19 cellular contexts compared by ENCODE assay signal in genomic region chr4:153947998-153948397, GRCh38.
DNase-seq lines count a peak whose midpoint lies in the region; ATAC-seq and TF ChIP-seq lines count a peak whose summit lies in the region.
"Had no signal": no experiment of that assay in that cellular context is flagged by ENCODE, and none has a peak within 500 bp of the region (broad histone marks: within the 10 kb centered on the region; RNA-seq: fewer than 3 reads in every experiment).

No MANE protein-coding gene starts in this region.

- no peak for DNase-seq in DND-41
- no peak for DNase-seq in NCI-H1092 (lab: John Stamatoyannopoulos, UW)
- DNase-seq: Caco-2; CD4-positive, CD25-positive, alpha-beta regulatory T cell; CD8-positive, alpha-beta T cell; DMS153; EL; GDM1; GM23248; H9 had no signal

- peak overlapping the region; percentile 42 for H3K9ac ChIP-seq in DND-41 (ENCODE audit: low read depth, low read length)
- no peak overlapping the region for H3K9ac ChIP-seq in Loucy (ENCODE audit: low read depth, low read length, poor library complexity, severe bottlenecking)
- H3K9ac ChIP-seq in OCI-LY3 (ENCODE audit: low read length): no peak overlapping the region
- H3K9ac ChIP-seq: BLaER1, GM23248 had no signal

- ATAC-seq in DND-41 (ENCODE audit: insufficient read depth, low read depth) (no peak), HG02678 (IDR thresholded peaks at IDR 0.05; ENCODE audit: unreplicated experiment) (no peak), GM19395 (IDR thresholded peaks at IDR 0.05; ENCODE audit: unreplicated experiment) (no peak)
- ATAC-seq: CD8-positive, alpha-beta T cell; GM12878; HCT116 had no signal

- H3K4me2 ChIP-seq in DND-41 (ENCODE audit: insufficient read depth, low read length): peak overlapping the region; percentile 60
- H3K4me2 ChIP-seq in Loucy (ENCODE audit: low read depth, low read length, poor library complexity, severe bottlenecking): peak overlapping the region; percentile 50
- H3K4me2 ChIP-seq in OCI-LY3 (ENCODE audit: low read length): 0 out of 2 replicates have a peak overlapping the region, but pooled peaks have one; percentile 2
- H3K4me2 ChIP-seq: BLaER1 had no signal

- H3K79me2 ChIP-seq in DND-41 (ENCODE audit: insufficient read depth, low read length) (no peaks in the 10 kb centered on the region), Loucy (ENCODE audit: insufficient read depth, low read length) (no peaks in the 10 kb centered on the region), OCI-LY3 (ENCODE audit: low read length) (no peaks in the 10 kb centered on the region)

- H3K27ac ChIP-seq in DND-41 (ENCODE audit: low read length) (peak overlapping the region; percentile 88), OCI-LY3 (ENCODE audit: low read length) (no peak overlapping the region)
- H3K27ac ChIP-seq: 22Rv1, BLaER1, C4-2B, GM23248 had no signal

- peaks cover 10% of the 10 kb centered on the region; the same call in 1 of the 2 replicates for H3F3A ChIP-seq in Loucy (ENCODE audit: low read depth)

- H3K27me3 ChIP-seq in DND-41 (ENCODE audit: insufficient read depth, low read length, poor library complexity) (no peaks in the 10 kb centered on the region), Loucy (ENCODE audit: insufficient read depth, low read length, poor library complexity, severe bottlenecking) (no peaks in the 10 kb centered on the region), OCI-LY3 (ENCODE audit: low read depth, low read length) (0 out of 2 replicates have a peak, but pooled peaks cover 4% of the 10 kb centered on the region)
- H3K27me3 ChIP-seq: BLaER1 had no signal

- H2AFZ ChIP-seq in DND-41 (ENCODE audit: low read depth, low read length) (no peak overlapping the region), Loucy (ENCODE audit: low read length) (no peak overlapping the region), OCI-LY3 (ENCODE audit: low read depth, low read length) (no peak overlapping the region)
- H2AFZ ChIP-seq: GM23248 had no signal

- H3K36me3 ChIP-seq in DND-41 (ENCODE audit: insufficient read depth, low read length) (no peaks in the 10 kb centered on the region), Loucy (ENCODE audit: insufficient read depth, low read length) (no peaks in the 10 kb centered on the region), OCI-LY3 (replicated peaks; ENCODE audit: low read depth, low read length) (no peaks in the 10 kb centered on the region)
- H3K36me3 ChIP-seq: BLaER1 had no signal

- H4K20me1 ChIP-seq in DND-41 (ENCODE audit: insufficient read depth, low read length) (no peaks in the 10 kb centered on the region), Loucy (ENCODE audit: insufficient read depth, low read length, poor library complexity, severe bottlenecking) (no peaks in the 10 kb centered on the region), OCI-LY3 (ENCODE audit: insufficient read depth, low read length) (no peaks in the 10 kb centered on the region)
- H4K20me1 ChIP-seq: BLaER1 had no signal

- no peaks in the 10 kb centered on the region for H3K9me2 ChIP-seq in Loucy (replicated peaks; ENCODE audit: low read depth, low read length)

- H3K9me3 ChIP-seq in DND-41 (ENCODE audit: insufficient read depth, low read length, severe bottlenecking): peaks cover 9% of the 10 kb centered on the region
- peaks cover 11% of the 10 kb centered on the region; the same call in 1 of the 2 replicates for H3K9me3 ChIP-seq in Loucy (ENCODE audit: insufficient read depth, low read depth, low read length)
- no peaks in the 10 kb centered on the region for H3K9me3 ChIP-seq in OCI-LY3 (ENCODE audit: insufficient read depth, low read length)
- H3K9me3 ChIP-seq: Caco-2 had no signal

- peak overlapping the region in 1 of 2 experiments; percentile 28; a peak in 2 of 4 replicates for H3K4me3 ChIP-seq in DND-41 (ENCODE audit: low read depth in 1 of 2, low read length in 2 of 2)
- no peak overlapping the region for H3K4me3 ChIP-seq in Loucy (ENCODE audit: low read length, poor library complexity, severe bottlenecking)
- no peak overlapping the region for H3K4me3 ChIP-seq in OCI-LY3 (ENCODE audit: low read length)
- H3K4me3 ChIP-seq: BLaER1, GM12878, GM23248 had no signal

- TF ChIP-seq CTCF in DND-41 (IDR thresholded peaks at IDR 0.05; ENCODE audit: borderline replicate concordance, extremely low read depth, low read length, poor library complexity, severe bottlenecking) (no peak), Loucy (conservative IDR thresholded peaks at IDR 0.05; ENCODE audit: low read length) (no peak), OCI-LY3 (IDR thresholded peaks at IDR 0.05; ENCODE audit: low read depth, low read length) (no peak)

- H3K4me1 ChIP-seq in DND-41 (ENCODE audit: insufficient read depth, low read length) (peaks cover 63% of the 10 kb centered on the region), Loucy (ENCODE audit: insufficient read depth, low read length, poor library complexity, severe bottlenecking) (peaks cover 38% of the 10 kb centered on the region), OCI-LY3 (ENCODE audit: low read length) (peaks cover 41% of the 10 kb centered on the region)
- H3K4me1 ChIP-seq: Caco-2 had no signal

Comparison
In these comparisons a context has a peak if more than half of its experiments do, and no peak if none do; other contexts are left out.
1. H3K4me2 ChIP-seq: peak in every context shown above with its lines; median percentile 60 in DND-41; 50 in Loucy; 2 in OCI-LY3.